24 cellular contexts compared by ENCODE assay signal in the genomic region with DNA sequence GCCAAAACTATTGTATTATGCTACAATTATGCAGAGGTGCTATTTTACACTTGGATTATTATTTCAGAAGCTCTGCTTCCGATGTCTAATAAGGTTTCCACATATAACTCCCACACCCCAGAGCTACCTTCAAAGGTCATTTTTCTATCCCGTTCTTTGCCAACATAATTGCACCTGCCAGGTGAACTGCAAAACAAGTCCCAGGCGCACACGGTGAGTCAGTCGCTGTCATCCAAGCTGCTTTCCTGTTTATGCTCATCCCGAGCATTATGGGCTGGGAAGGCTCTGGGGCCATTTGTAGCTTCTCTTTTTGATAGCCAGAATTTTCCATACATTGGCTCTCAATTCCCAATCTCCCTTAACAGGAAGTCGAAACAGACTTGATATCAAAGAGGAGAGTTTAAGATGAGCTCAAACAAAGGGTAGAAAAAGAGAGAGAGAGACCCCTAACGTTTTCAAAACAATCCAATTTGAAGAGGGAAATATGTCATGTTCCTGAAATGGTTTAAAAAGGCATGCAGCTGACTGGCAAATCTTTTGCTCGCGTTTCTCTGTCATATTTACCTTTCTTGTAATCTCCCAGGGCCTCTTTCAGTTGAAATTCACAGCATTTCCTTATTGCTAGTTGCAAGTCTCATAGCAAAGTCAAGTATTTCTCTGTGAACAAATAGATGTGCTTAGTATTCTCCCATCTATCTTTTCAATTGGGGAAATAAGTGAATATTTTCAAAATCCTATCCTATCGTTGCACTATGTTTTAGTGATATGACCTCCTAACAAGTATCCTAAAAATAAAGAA.
A peak's percentile ranks its signal among the peaks of the same experiment; 100 is the strongest.
DNase-seq lines count a peak whose midpoint lies in the region; TF ChIP-seq lines count a peak whose summit lies in the region.
"Had no signal": no experiment of that assay in that cellular context is flagged by ENCODE, and none has a peak within 500 bp of the region (broad histone marks: within the 10 kb centered on the region; RNA-seq: fewer than 3 reads in every experiment).

No MANE protein-coding gene starts in this region.

- DNase-seq in NCI-H146 (lab: John Stamatoyannopoulos, UW): peak; percentile 4
- DNase-seq in NCI-H146 treated with DMSO at 0.1 percent for 48 hours (lab: John Stamatoyannopoulos, UW; ENCODE audit: unreplicated experiment): no peak
- peak; percentile 1 for DNase-seq in LoVo (ENCODE audit: low spot score)
- peak; percentile 36 for DNase-seq in mammary epithelial cell
- no peak for DNase-seq in sigmoid colon
- no peak for DNase-seq in activated CD4-positive, alpha-beta memory T cell treated with anti-CD3 and anti-CD28 coated beads for 36 hours
- DNase-seq in stimulated activated naive CD4-positive, alpha-beta T cell (lab: John Stamatoyannopoulos, UW): no peak
- DNase-seq: activated CD4-positive, alpha-beta T cell treated with anti-CD3 and anti-CD28 coated beads, Interleukin-2, amount 10 ng/mL, durations not matched to agents 7 days and 5 days; BE2C; dorsolateral prefrontal cortex; EL; Karpas-422; lower lobe of right lung; NK-92 treated with Interleukin-12 subunit alpha and Interleukin-12 subunit beta, amount 100 ng/mL, for 24 hours; stimulated activated naive B cell treated with anti-CD40 and anti-IgM and Interleukin-4, amounts not matched to agents 10 μg/mL and 1 μg/mL and 100 μg/mL, for 72 hours had no signal

- H3K9me3 ChIP-seq in mammary epithelial cell (replicated peaks; ENCODE audit: insufficient read depth, low read length) (no peaks in the 10 kb centered on the region), sigmoid colon (no peaks in the 10 kb centered on the region)
- H3K9me3 ChIP-seq: ascending aorta, BE2C, lower lobe of right lung had no signal

- no peak for TF ChIP-seq CTCF in mammary epithelial cell (conservative IDR thresholded peaks at IDR 0.05 in 1 of 2, IDR thresholded peaks at IDR 0.05 in 1 of 2; ENCODE audit: extremely low read depth in 1 of 2, insufficient read depth in 1 of 2, low read depth in 1 of 2, low read length in 2 of 2)
- no peak for TF ChIP-seq CTCF in sigmoid colon (IDR thresholded peaks at IDR 0.05)

- no peaks in the 10 kb centered on the region for H3K36me3 Mint-ChIP-seq in activated CD4-positive, alpha-beta memory T cell treated with anti-CD3 and anti-CD28 coated beads for 36 hours
- H3K36me3 Mint-ChIP-seq: activated naive CD4-positive, alpha-beta T cell treated with anti-CD3 and anti-CD28 coated beads, Interleukin-2, amount 50 U/mL, for 72 hours; stimulated activated naive B cell treated with anti-CD40 and anti-IgM and Interleukin-4, amounts not matched to agents 10 μg/mL and 1 μg/mL and 100 μg/mL, for 72 hours had no signal

- in situ Hi-C loops in mammary epithelial cell (cut with MboI; ENCODE audit: low sequenced_read_pairs in 2 of 2): no loop called here

- intact Hi-C loops in mammary epithelial cell (cut with micrococcal nuclease) (no loop called here), sigmoid colon (cut with DNase I) (no loop called here)
- intact Hi-C loops in activated CD4-positive, alpha-beta memory T cell treated with anti-CD3 and anti-CD28 coated beads for 36 hours (cut with micrococcal nuclease): no loop called here

- H3K4me2 ChIP-seq in mammary epithelial cell (ENCODE audit: insufficient read depth, low read depth, low read length): no peak overlapping the region
- H3K4me2 ChIP-seq: smooth muscle cell had no signal

- TF ChIP-seq POLR2A in sigmoid colon (IDR thresholded peaks at IDR 0.05): no peak

- dilution Hi-C loops in mammary epithelial cell (cut with HindIII; ENCODE audit: low sequenced_read_pairs): no loop called here

- no peak overlapping the region for H3K27ac Mint-ChIP-seq in activated CD4-positive, alpha-beta memory T cell treated with anti-CD3 and anti-CD28 coated beads for 36 hours
- H3K27ac Mint-ChIP-seq: activated CD4-positive, alpha-beta T cell treated with anti-CD3 and anti-CD28 coated beads, Interleukin-2, amount 10 ng/mL, durations not matched to agents 7 days and 5 days; activated naive CD4-positive, alpha-beta T cell treated with anti-CD3 and anti-CD28 coated beads, Interleukin-2, amount 50 U/mL, for 72 hours; stimulated activated naive B cell treated with anti-CD40 and anti-IgM and Interleukin-4, amounts not matched to agents 10 μg/mL and 1 μg/mL and 100 μg/mL, for 72 hours; T-helper 2 cell treated with Interferon-gamma antibody and Interleukin-4, amounts not matched to agents 5 μg/mL and 100 μg/mL, for 36 hours had no signal

- TF ChIP-seq EP300 in sigmoid colon (IDR thresholded peaks at IDR 0.05): no peak

- H3K9me3 Mint-ChIP-seq in activated CD4-positive, alpha-beta memory T cell treated with anti-CD3 and anti-CD28 coated beads for 36 hours: peaks cover 12% of the 10 kb centered on the region
- H3K9me3 Mint-ChIP-seq: activated CD4-positive, alpha-beta T cell treated with anti-CD3 and anti-CD28 coated beads, Interleukin-2, amount 10 ng/mL, durations not matched to agents 7 days and 5 days; stimulated activated naive B cell treated with anti-CD40 and anti-IgM and Interleukin-4, amounts not matched to agents 10 μg/mL and 1 μg/mL and 100 μg/mL, for 72 hours had no signal

- H3K27me3 Mint-ChIP-seq in activated CD4-positive, alpha-beta memory T cell treated with anti-CD3 and anti-CD28 coated beads for 36 hours: no peaks in the 10 kb centered on the region
- H3K27me3 Mint-ChIP-seq: activated CD4-positive, alpha-beta T cell treated with anti-CD3 and anti-CD28 coated beads, Interleukin-2, amount 10 ng/mL, durations not matched to agents 7 days and 5 days; central memory CD8-positive, alpha-beta T cell; stimulated activated naive B cell treated with anti-CD40 and anti-IgM and Interleukin-4, amounts not matched to agents 10 μg/mL and 1 μg/mL and 100 μg/mL, for 72 hours had no signal

- H3K27ac ChIP-seq in mammary epithelial cell (ENCODE audit: insufficient read depth, low read depth, low read length) (no peak overlapping the region), rectal smooth muscle tissue (ENCODE audit: low read depth, low read length) (no peak overlapping the region), sigmoid colon (no peak overlapping the region)
- H3K27ac ChIP-seq: ascending aorta, dorsolateral prefrontal cortex, epithelial cell of prostate, lower lobe of right lung, SK-N-MC, VCaP had no signal

- H3K4me1 ChIP-seq in mammary epithelial cell (ENCODE audit: insufficient read depth, low read length) (no peaks in the 10 kb centered on the region), rectal smooth muscle tissue (ENCODE audit: control insufficient read depth, insufficient read depth, low read length) (no peaks in the 10 kb centered on the region), sigmoid colon (no peaks in the 10 kb centered on the region)
- H3K4me1 ChIP-seq: ascending aorta, BE2C, lower lobe of right lung had no signal

- BruUV-seq in mammary epithelial cell (replicated peaks; lab: Mats Ljungman, UMichigan): no TSS peak

- H3K79me2 ChIP-seq in mammary epithelial cell (ENCODE audit: insufficient read depth, low read length): no peaks in the 10 kb centered on the region

- POLR2A ChIA-PET in activated CD4-positive, alpha-beta memory T cell treated with anti-CD3 and anti-CD28 coated beads for 36 hours (lab: Charles Lee): no interaction called here

- H3K27me3 ChIP-seq in mammary epithelial cell (ENCODE audit: insufficient read depth, low read length): no peaks in the 10 kb centered on the region
- no peaks in the 10 kb centered on the region for H3K27me3 ChIP-seq in rectal smooth muscle tissue (ENCODE audit: control insufficient read depth, insufficient read depth, low read length)
- H3K27me3 ChIP-seq in sigmoid colon: no peaks in the 10 kb centered on the region
- H3K27me3 ChIP-seq: ascending aorta, BE2C, dorsolateral prefrontal cortex had no signal

- H2AFZ ChIP-seq in mammary epithelial cell (ENCODE audit: low read depth, low read length): peak overlapping the region; percentile 12

- WGBS in mammary epithelial cell (ENCODE audit: low coverage, missing lambda C conversion rate): 53% methylated on average over 11 of the region's 11 CpGs
- WGBS in sigmoid colon, 2 donors: 14 to 58% methylated on average over 11 of the region's 11 CpGs

- no peaks in the 10 kb centered on the region for H3K36me3 ChIP-seq in mammary epithelial cell (ENCODE audit: insufficient read depth, low read length)
- no peaks in the 10 kb centered on the region for H3K36me3 ChIP-seq in rectal smooth muscle tissue (ENCODE audit: control insufficient read depth, insufficient read depth, low read length)
- H3K36me3 ChIP-seq in sigmoid colon: no peaks in the 10 kb centered on the region
- H3K36me3 ChIP-seq: ascending aorta, BE2C, lower lobe of right lung had no signal

- H3K4me3 ChIP-seq in mammary epithelial cell (replicated peaks in 1 of 3; ENCODE audit: insufficient read depth in 1 of 3, low read depth in 2 of 3, low read length in 3 of 3): no peak overlapping the region
- H3K4me3 ChIP-seq in rectal smooth muscle tissue (ENCODE audit: low read length): peak overlapping the region; percentile 36
- H3K4me3 ChIP-seq in sigmoid colon: no peak overlapping the region
- H3K4me3 ChIP-seq: ascending aorta, dorsolateral prefrontal cortex, lower lobe of right lung, SK-N-MC, smooth muscle cell had no signal

- no peak overlapping the region for H3K4me3 Mint-ChIP-seq in activated CD4-positive, alpha-beta memory T cell treated with anti-CD3 and anti-CD28 coated beads for 36 hours
- H3K4me3 Mint-ChIP-seq: activated CD4-positive, alpha-beta T cell treated with anti-CD3 and anti-CD28 coated beads, Interleukin-2, amount 10 ng/mL, durations not matched to agents 7 days and 5 days; central memory CD8-positive, alpha-beta T cell; stimulated activated naive B cell treated with anti-CD40 and anti-IgM and Interleukin-4, amounts not matched to agents 10 μg/mL and 1 μg/mL and 100 μg/mL, for 72 hours; T-helper 2 cell treated with Interferon-gamma antibody and Interleukin-4, amounts not matched to agents 5 μg/mL and 100 μg/mL, for 36 hours had no signal

- CTCF ChIA-PET in mammary epithelial cell (lab: Charles Lee; ENCODE audit: low non-redundant PET): interaction anchor here (0.5 kb wide), 1 partner anchor 538 kb away, joined by 3 read pairs; no protein-coding TSS in a partner anchor
- CTCF ChIA-PET in activated CD4-positive, alpha-beta memory T cell treated with anti-CD3 and anti-CD28 coated beads for 36 hours (lab: Charles Lee): no interaction called here

- H3K9ac ChIP-seq in mammary epithelial cell (ENCODE audit: insufficient read depth, low read length) (no peak overlapping the region), rectal smooth muscle tissue (ENCODE audit: low read length) (no peak overlapping the region)

- H4K20me1 ChIP-seq in mammary epithelial cell (ENCODE audit: insufficient read depth, low read length): no peaks in the 10 kb centered on the region

- H3K4me1 Mint-ChIP-seq in activated CD4-positive, alpha-beta memory T cell treated with anti-CD3 and anti-CD28 coated beads for 36 hours (ENCODE audit: low read depth): no peaks in the 10 kb centered on the region
- H3K4me1 Mint-ChIP-seq: activated CD4-positive, alpha-beta T cell treated with anti-CD3 and anti-CD28 coated beads, Interleukin-2, amount 10 ng/mL, durations not matched to agents 7 days and 5 days; central memory CD8-positive, alpha-beta T cell; stimulated activated naive B cell treated with anti-CD40 and anti-IgM and Interleukin-4, amounts not matched to agents 10 μg/mL and 1 μg/mL and 100 μg/mL, for 72 hours had no signal

Comparison
In these comparisons a context has a peak if more than half of its experiments do, and no peak if none do; other contexts are left out.
1. DNase-seq: peak in NCI-H146 (single experiment), LoVo (single experiment) and mammary epithelial cell (single experiment); none in NCI-H146 treated with DMSO at 0.1 percent for 48 hours (single experiment), sigmoid colon (single experiment), activated CD4-positive, alpha-beta memory T cell treated with anti-CD3 and anti-CD28 coated beads for 36 hours (single experiment) and stimulated activated naive CD4-positive, alpha-beta T cell (0 of 6).